11 cellular contexts compared by ENCODE assay signal in genomic region chr4:145012841-145013240, GRCh38.
A peak's percentile ranks its signal among the peaks of the same experiment; 100 is the strongest.
DNase-seq lines count a peak whose midpoint lies in the region; ATAC-seq, FAIRE-seq and TF ChIP-seq lines count a peak whose summit lies in the region.
"Had no signal": no experiment of that assay in that cellular context is flagged by ENCODE, and none has a peak within 500 bp of the region (broad histone marks: within the 10 kb centered on the region; RNA-seq: fewer than 3 reads in every experiment).

No MANE protein-coding gene starts in this region.

- no TSS peak for BruUV-seq in GM12878 (replicated peaks; lab: Mats Ljungman, UMichigan)

- no peak overlapping the region for H2AFZ ChIP-seq in GM12878 (ENCODE audit: control insufficient read depth, low read depth, low read length)

- no peaks in the 10 kb centered on the region for H4K20me1 ChIP-seq in BLaER1 treated with 17β-estradiol and CSF1 and Interleukin-3, amounts not matched to agents 10 nM and 100 nM
- no peaks in the 10 kb centered on the region for H4K20me1 ChIP-seq in GM12878 (ENCODE audit: control insufficient read depth, insufficient read depth)

- H3K4me1 Mint-ChIP-seq in naive thymus-derived CD8-positive, alpha-beta T cell: peaks cover 15 to 39% (median 28%) of the 10 kb centered on the region in 4 donors

- DNase-seq in GM12878 (ENCODE audit: low read depth, low spot score): no peak
- no peak for DNase-seq in left lobe of liver (ENCODE audit: low spot score)
- no peak for DNase-seq in tibial nerve (ENCODE audit: low spot score in 2 of 2)
- DNase-seq in naive thymus-derived CD8-positive, alpha-beta T cell: no peak
- DNase-seq: WERI-Rb-1 had no signal

- H3K4me3 ChIP-seq in BLaER1 treated with 17β-estradiol and CSF1 and Interleukin-3, amounts not matched to agents 10 nM and 100 nM: no peak overlapping the region
- H3K4me3 ChIP-seq in HUES6 (ENCODE audit: low read depth, low read length) (no peak overlapping the region), GM12878 (no peak overlapping the region), tibial nerve (no peak overlapping the region)

- no peak overlapping the region for H3K4me3 Mint-ChIP-seq in naive thymus-derived CD8-positive, alpha-beta T cell

- no peak for FAIRE-seq in GM12878 (lab: Jason Lieb, UNC)
- FAIRE-seq: G401.6, H1 had no signal

- SMC1A ChIA-PET in GM12878 (lab: Charles Lee; ENCODE audit: uncharacterized antibody, unreplicated experiment): no interaction called here

- peaks cover 14 to 41% (median 24%) of the 10 kb centered on the region in 11 experiments; a peak in 20 of 22 replicates for H3K9me3 ChIP-seq in BLaER1 treated with 17β-estradiol and CSF1 and Interleukin-3, amounts not matched to agents 10 nM and 100 nM (replicated peaks in 1 of 11)
- H3K9me3 ChIP-seq in HUES6 (ENCODE audit: control insufficient read depth, insufficient read depth, low read depth, low read length) (no peaks in the 10 kb centered on the region; the same call in 1 of the 2 replicates), GM12878 (replicated peaks; ENCODE audit: control insufficient read depth, insufficient read depth, low read length) (no peaks in the 10 kb centered on the region; the same call in 1 of the 3 replicates), tibial nerve (peaks cover 0 to 14% (median 0%) of the 10 kb centered on the region in 4 donors)

- TF ChIP-seq RAD21 in GM12878 (IDR thresholded peaks at IDR 0.05; ENCODE audit: insufficient read depth, low read depth, low read length): no peak

- CTCF ChIA-PET in GM12878 (lab: Yijun Ruan, JAX): no interaction called here

- POLR2A ChIA-PET in GM12878 (lab: Charles Lee): no interaction called here
- POLR2A ChIA-PET in naive thymus-derived CD8-positive, alpha-beta T cell (lab: Charles Lee): no interaction called here

- H3K79me2 ChIP-seq in GM12878 (ENCODE audit: control insufficient read depth, insufficient read depth, low read length): no peaks in the 10 kb centered on the region

- no peaks in the 10 kb centered on the region for H3K27me3 ChIP-seq in BLaER1 treated with 17β-estradiol and CSF1 and Interleukin-3, amounts not matched to agents 10 nM and 100 nM
- H3K27me3 ChIP-seq in HUES6 (ENCODE audit: control insufficient read depth, insufficient read depth, low read length) (no peaks in the 10 kb centered on the region), GM12878 (replicated peaks in 1 of 2; ENCODE audit: control insufficient read depth in 2 of 2, insufficient read depth in 2 of 2, low read length in 1 of 2) (no peaks in the 10 kb centered on the region), tibial nerve (no peaks in the 10 kb centered on the region)

- peaks cover 4 to 25% (median 13%) of the 10 kb centered on the region in 11 experiments; a peak in 17 of 22 replicates for H3K36me3 ChIP-seq in BLaER1 treated with 17β-estradiol and CSF1 and Interleukin-3, amounts not matched to agents 10 nM and 100 nM
- H3K36me3 ChIP-seq in HUES6 (ENCODE audit: control insufficient read depth, insufficient read depth, low read length) (no peaks in the 10 kb centered on the region), GM12878 (ENCODE audit: control insufficient read depth in 2 of 2, insufficient read depth in 2 of 2, low read length in 1 of 2) (no peaks in the 10 kb centered on the region; a peak in 1 of 4 replicates), tibial nerve (peaks cover 0 to 7% (median 0%) of the 10 kb centered on the region in 3 donors)

- peaks cover 0 to 29% (median 20%) of the 10 kb centered on the region in 10 experiments; a peak in 18 of 20 replicates for H3K4me1 ChIP-seq in BLaER1 treated with 17β-estradiol and CSF1 and Interleukin-3, amounts not matched to agents 10 nM and 100 nM
- peaks cover 7% of the 10 kb centered on the region for H3K4me1 ChIP-seq in HUES6 (ENCODE audit: control insufficient read depth, insufficient read depth, low read length)
- no peaks in the 10 kb centered on the region for H3K4me1 ChIP-seq in GM12878 (ENCODE audit: control insufficient read depth, insufficient read depth, low read length)
- peaks cover 0 to 11% (median 0%) of the 10 kb centered on the region in 4 donors for H3K4me1 ChIP-seq in tibial nerve

- RAD21 ChIA-PET in GM12878 (lab: Charles Lee; ENCODE audit: unreplicated experiment): no interaction called here

- TF ChIP-seq CTCF in GM12878 (IDR thresholded peaks at IDR 0.05 in 2 of 3, conservative IDR thresholded peaks at IDR 0.05 in 1 of 3; ENCODE audit: control insufficient read depth in 2 of 3, extremely low read depth in 1 of 3, insufficient read depth in 1 of 3, low read depth in 3 of 3, low read length in 3 of 3) (no peak), tibial nerve (IDR thresholded peaks at IDR 0.05) (no peak)

- peak overlapping the region; percentile 1 to 72 (median 47); a peak in 18 of 22 replicates for H3K27ac ChIP-seq in BLaER1 treated with 17β-estradiol and CSF1 and Interleukin-3, amounts not matched to agents 10 nM and 100 nM
- H3K27ac ChIP-seq in HUES6 (ENCODE audit: low read depth, low read length): peak overlapping the region; percentile 65; the same call in 1 of the 2 replicates
- H3K27ac ChIP-seq in GM12878 (ENCODE audit: control insufficient read depth, insufficient read depth): no peak overlapping the region
- no peak overlapping the region for H3K27ac ChIP-seq in tibial nerve
- H3K27ac ChIP-seq: WERI-Rb-1 had no signal

- H3K27me3 Mint-ChIP-seq in naive thymus-derived CD8-positive, alpha-beta T cell: no peaks in the 10 kb centered on the region

- intact Hi-C loops in GM12878 (cut with micrococcal nuclease; ENCODE audit: unreplicated experiment): no loop called here

- TF ChIP-seq EP300 in GM12878 (IDR thresholded peaks at IDR 0.05; ENCODE audit: borderline replicate concordance in 1 of 2, control insufficient read depth in 1 of 2, low read depth in 2 of 2, low read length in 2 of 2) (no peak), tibial nerve (IDR thresholded peaks at IDR 0.05) (peak in 1 of 2 donors; percentile 25)

- no peak for TF ChIP-seq POLR2A in GM12878 (IDR thresholded peaks at IDR 0.05; ENCODE audit: low read depth, low read length)
- no peak for TF ChIP-seq POLR2A in tibial nerve (IDR thresholded peaks at IDR 0.05)

- peak overlapping the region in 10 of 11 experiments; percentile 5 to 48 (median 22); a peak in 15 of 22 replicates for H3K4me2 ChIP-seq in BLaER1 treated with 17β-estradiol and CSF1 and Interleukin-3, amounts not matched to agents 10 nM and 100 nM
- H3K4me2 ChIP-seq in GM12878 (ENCODE audit: control insufficient read depth, insufficient read depth): no peak overlapping the region

- peaks cover 0 to 23% (median 4%) of the 10 kb centered on the region in 9 donors for H3K9me3 Mint-ChIP-seq in naive thymus-derived CD8-positive, alpha-beta T cell

- ATAC-seq in GM12878: peak; percentile 32; the same call in 1 of the 3 replicates
- ATAC-seq in left lobe of liver: peak; percentile 64
- ATAC-seq in GM18511 (IDR thresholded peaks at IDR 0.05; ENCODE audit: unreplicated experiment): no peak
- ATAC-seq in HG02870 (IDR thresholded peaks at IDR 0.05; ENCODE audit: unreplicated experiment): no peak
- no peak for ATAC-seq in naive thymus-derived CD8-positive, alpha-beta T cell

- H3K9ac ChIP-seq in BLaER1 treated with 17β-estradiol and CSF1 and Interleukin-3, amounts not matched to agents 10 nM and 100 nM: 0 out of 22 replicates have a peak overlapping the region, but pooled peaks of 1 of the 11 experiments have one; percentile 41
- H3K9ac ChIP-seq in HUES6 (ENCODE audit: low read length): no peak overlapping the region
- no peak overlapping the region for H3K9ac ChIP-seq in GM12878 (ENCODE audit: control insufficient read depth, insufficient read depth, low read length)

- H3K27ac Mint-ChIP-seq in naive thymus-derived CD8-positive, alpha-beta T cell: peak overlapping the region in 2 of 10 donors; percentile 7 to 31

- H3K36me3 Mint-ChIP-seq in naive thymus-derived CD8-positive, alpha-beta T cell: peaks cover 0 to 66% (median 35%) of the 10 kb centered on the region in 3 donors

- in situ Hi-C loops in GM12878 (cut with MboI): no loop called here

TF ChIP-seq in GM12878, 131 proteins besides CTCF, POLR2A, EP300 and RAD21:
- TF ChIP-seq ETV6 (conservative IDR thresholded peaks at IDR 0.05 in 1 of 2, IDR thresholded peaks at IDR 0.05 in 1 of 2; ENCODE audit: borderline replicate concordance in 1 of 2, low read depth in 1 of 2) (peak in 1 of 2 experiments; percentile 77; a peak in 2 of 4 replicates), RUNX3 (IDR thresholded peaks at IDR 0.05; ENCODE audit: low read length) (no peak), JUNB (IDR thresholded peaks at IDR 0.05) (peak; percentile 19; the same call in 1 of the 2 replicates), YY1 (IDR thresholded peaks at IDR 0.05; ENCODE audit: low read depth, low read length) (no peak)

Comparison
In these comparisons a context has a peak if more than half of its experiments do, and no peak if none do; other contexts are left out.
1. H3K27ac ChIP-seq: peak in BLaER1 treated with 17β-estradiol and CSF1 and Interleukin-3, amounts not matched to agents 10 nM and 100 nM (11 of 11) and HUES6 (single experiment); none in GM12878 (single experiment) and tibial nerve (0 of 4).
2. ATAC-seq: peak in GM12878 (single experiment) and left lobe of liver (single experiment); none in GM18511 (single experiment), HG02870 (single experiment) and naive thymus-derived CD8-positive, alpha-beta T cell (0 of 2).